Comparison of ENCODE assay signal across 15 cellular contexts in genomic region chr1:187408217-187409004, GRCh38.
DNase-seq lines count a peak whose midpoint lies in the region; ATAC-seq and TF ChIP-seq lines count a peak whose summit lies in the region.
"Had no signal": no experiment of that assay in that cellular context is flagged by ENCODE, and none has a peak within 500 bp of the region (broad histone marks: within the 10 kb centered on the region; RNA-seq: fewer than 3 reads in every experiment).

No MANE protein-coding gene starts in this region.

- peaks cover 10% of the 10 kb centered on the region for H3K4me1 ChIP-seq in BLaER1
- peaks cover 12% of the 10 kb centered on the region for H3K4me1 ChIP-seq in mammary epithelial cell (ENCODE audit: insufficient read depth, low read length)
- H3K4me1 ChIP-seq: ascending aorta, psoas muscle had no signal

- H3K4me3 ChIP-seq in BLaER1 (no peak overlapping the region), mammary epithelial cell (replicated peaks in 1 of 3; ENCODE audit: insufficient read depth in 1 of 3, low read depth in 2 of 3, low read length in 3 of 3) (no peak overlapping the region)
- H3K4me3 ChIP-seq: ascending aorta, lung, psoas muscle had no signal

- H3K36me3 ChIP-seq in BLaER1: no peaks in the 10 kb centered on the region
- no peaks in the 10 kb centered on the region for H3K36me3 ChIP-seq in mammary epithelial cell (ENCODE audit: insufficient read depth, low read length)
- H3K36me3 ChIP-seq: ascending aorta had no signal

- H3K27ac ChIP-seq in BLaER1 (peak overlapping the region; percentile 7), mammary epithelial cell (ENCODE audit: insufficient read depth, low read depth, low read length) (peak overlapping the region; percentile 8), substantia nigra (ENCODE audit: low read depth, low read length, poor library complexity, severe bottlenecking) (no peak overlapping the region)
- H3K27ac ChIP-seq: ascending aorta, psoas muscle had no signal

- 0 out of 2 replicates have a peak overlapping the region, but pooled peaks have one; percentile 5 for H3K9ac ChIP-seq in BLaER1
- H3K9ac ChIP-seq in mammary epithelial cell (ENCODE audit: insufficient read depth, low read length): no peak overlapping the region

- TSS peak; percentile 99 for BruUV-seq in mammary epithelial cell (replicated peaks; lab: Mats Ljungman, UMichigan)

- CTCF ChIA-PET in mammary epithelial cell (lab: Charles Lee; ENCODE audit: low non-redundant PET): no interaction called here

- peak overlapping the region; percentile 78 for H2AFZ ChIP-seq in mammary epithelial cell (ENCODE audit: low read depth, low read length)

- WGBS in mammary epithelial cell (ENCODE audit: low coverage, missing lambda C conversion rate): 5% methylated on average over 3 of the region's 4 CpGs

- peak overlapping the region; percentile 16; the same call in 1 of the 2 replicates for H3K4me2 ChIP-seq in BLaER1
- H3K4me2 ChIP-seq in mammary epithelial cell (ENCODE audit: insufficient read depth, low read depth, low read length): no peak overlapping the region

- dilution Hi-C loops in mammary epithelial cell (cut with HindIII; ENCODE audit: low sequenced_read_pairs): no loop called here

- in situ Hi-C loops in mammary epithelial cell (cut with MboI; ENCODE audit: low sequenced_read_pairs in 2 of 2): no loop called here

- no peaks in the 10 kb centered on the region for H3K79me2 ChIP-seq in mammary epithelial cell (ENCODE audit: insufficient read depth, low read length)

- ATAC-seq in HG03565 (IDR thresholded peaks at IDR 0.05; ENCODE audit: unreplicated experiment) (peak; percentile 34), HG02610 (IDR thresholded peaks at IDR 0.05; ENCODE audit: unreplicated experiment) (no peak)
- ATAC-seq: psoas muscle had no signal

- intact Hi-C loops in mammary epithelial cell (cut with micrococcal nuclease): no loop called here

- DNase-seq in mammary epithelial cell (peak; percentile 40), kidney tubule cell (ENCODE audit: low spot score) (peak; percentile 25), AG08396 (ENCODE audit: low spot score) (no peak), substantia nigra (lab: John Stamatoyannopoulos, UW) (no peak), NCI-H2171 (lab: John Stamatoyannopoulos, UW) (no peak)
- DNase-seq: activated CD4-positive, alpha-beta T cell treated with anti-CD3 and anti-CD28 coated beads for 4 hours; DMS79; MM.1S; NCI-H2227 treated with DMSO at 0.1 percent for 48 hours; psoas muscle had no signal

- H3K27me3 ChIP-seq in BLaER1 (no peaks in the 10 kb centered on the region), mammary epithelial cell (ENCODE audit: insufficient read depth, low read length) (no peaks in the 10 kb centered on the region)
- H3K27me3 ChIP-seq: ascending aorta had no signal

- H3K9me3 ChIP-seq in BLaER1: no peaks in the 10 kb centered on the region
- no peaks in the 10 kb centered on the region for H3K9me3 ChIP-seq in mammary epithelial cell (replicated peaks; ENCODE audit: insufficient read depth, low read length)
- H3K9me3 ChIP-seq: ascending aorta, psoas muscle had no signal

- no peak for TF ChIP-seq CTCF in mammary epithelial cell (conservative IDR thresholded peaks at IDR 0.05 in 1 of 2, IDR thresholded peaks at IDR 0.05 in 1 of 2; ENCODE audit: extremely low read depth in 1 of 2, insufficient read depth in 1 of 2, low read depth in 1 of 2, low read length in 2 of 2)

- H4K20me1 ChIP-seq in BLaER1 (no peaks in the 10 kb centered on the region), mammary epithelial cell (ENCODE audit: insufficient read depth, low read length) (no peaks in the 10 kb centered on the region)

Comparison
In these comparisons a context has a peak if more than half of its experiments do, and no peak if none do; other contexts are left out.
1. DNase-seq: peak in mammary epithelial cell (single experiment) and kidney tubule cell (single experiment); none in AG08396 (single experiment), substantia nigra (0 of 49) and NCI-H2171 (single experiment).